In genomic region chr16:57299009-57299718, GRCh38 we compare ENCODE assay signal across 8 cellular contexts. TPM values are rescaled to one million over a fixed set of nuclear protein-coding genes. Genes with fewer than 3 reads are reported as not detected.
A peak's percentile ranks its signal among the peaks of the same experiment; 100 is the strongest.
DNase-seq lines count a peak whose midpoint lies in the region; ATAC-seq and TF ChIP-seq lines count a peak whose summit lies in the region.

No MANE protein-coding gene starts in this region.

- H3K4me3 ChIP-seq in ascending aorta (peak overlapping the region; percentile 50 to 66), kidney epithelial cell (ENCODE audit: low read depth, low read length) (peak overlapping the region; percentile 40), stomach (peak overlapping the region; percentile 35 to 43 (median 42))

- no peaks in the 10 kb centered on the region for H3K36me3 ChIP-seq in ascending aorta
- no peaks in the 10 kb centered on the region for H3K36me3 ChIP-seq in kidney epithelial cell (ENCODE audit: control insufficient read depth, insufficient read depth, low read length)
- no peaks in the 10 kb centered on the region for H3K36me3 ChIP-seq in stomach

- no peak for TF ChIP-seq EP300 in stomach (IDR thresholded peaks at IDR 0.05)

- H3K27ac ChIP-seq in ascending aorta (peak overlapping the region; percentile 94 to 95), stomach (peak overlapping the region; percentile 83 to 93 (median 92))

- DNase-seq in stimulated activated CD8-positive, alpha-beta memory T cell treated with anti-CD3 and anti-CD28 coated beads, Interleukin-12 subunit alpha, Interleukin-12 subunit beta, amount 100 ng/mL, for 4 hours (ENCODE audit: low read depth) = peak; percentile 4
- DNase-seq in stimulated activated CD8-positive, alpha-beta memory T cell treated with anti-CD3 and anti-CD28 coated beads, Interleukin-4, amount 100 ng/mL, for 48 hours = no peak
- DNase-seq in NCI-H1694 (lab: John Stamatoyannopoulos, UW) = peak; percentile 55
- peak in 1 of 2 donors; percentile 90 for DNase-seq in ascending aorta (ENCODE audit: low spot score in 2 of 2)
- peak; percentile 44 for DNase-seq in kidney epithelial cell (ENCODE audit: low read depth)
- peak; percentile 40 for DNase-seq in stomach
- DNase-seq in Ammon's horn (ENCODE audit: low spot score) = no peak

- ATAC-seq in HG02623 (IDR thresholded peaks at IDR 0.05; ENCODE audit: unreplicated experiment) = peak; percentile 10

- intact Hi-C loops in ascending aorta (cut with DNase I) (loop anchor here (5.0 kb wide), 1 partner anchor 112 kb away; the partner anchor contains the start of genes PSME3IP1 and RSPRY1), stomach (cut with DNase I; ENCODE audit: low total_unique reads) (no loop called here)

- WGBS in stomach, 5 donors = 14 to 25% (median 20%) methylated on average over 14 of the region's 14 CpGs

- no peak for TF ChIP-seq POLR2A in stomach (IDR thresholded peaks at IDR 0.05)

- no peaks in the 10 kb centered on the region for H3K9me3 ChIP-seq in ascending aorta
- H3K9me3 ChIP-seq in stomach = no peaks in the 10 kb centered on the region

- peak in 1 of 3 experiments; percentile 32 for TF ChIP-seq CTCF in ascending aorta (IDR thresholded peaks at IDR 0.05)
- no peak for TF ChIP-seq CTCF in kidney epithelial cell (IDR thresholded peaks at IDR 0.05; ENCODE audit: insufficient read depth, low read length, poor library complexity, severe bottlenecking)
- peak in 1 of 7 experiments; percentile 21 for TF ChIP-seq CTCF in stomach (IDR thresholded peaks at IDR 0.05)

- H3K4me1 ChIP-seq in ascending aorta = peaks cover 2 to 8% of the 10 kb centered on the region in 2 donors
- H3K4me1 ChIP-seq in stomach = peaks cover 17 to 39% (median 26%) of the 10 kb centered on the region in 4 donors

- H3K27me3 ChIP-seq in ascending aorta (no peaks in the 10 kb centered on the region), kidney epithelial cell (ENCODE audit: control insufficient read depth, insufficient read depth, low read length) (no peaks in the 10 kb centered on the region), stomach (no peaks in the 10 kb centered on the region)

RNA-seq across cellular contexts. Expression of gene PLLP, which starts 14.7 kb away (rescaled TPM):
- total RNA-seq in ascending aorta (0.21 TPM), kidney epithelial cell (11.9 and 12.6 TPM in 2 replicates), stomach (100 to 1,000 TPM in 2 of 5 donors, 10 to 100 TPM in 3; 27.4 to 190 (median 59.1) TPM)
- polyA plus RNA-seq in stomach = 10 to 100 TPM; 39.0 to 46.6 (median 43.7) TPM

RNA-seq across cellular contexts. Expression of gene ARL2BP, which starts 54.1 kb away (rescaled TPM):
- total RNA-seq in ascending aorta (44.1 TPM), kidney epithelial cell (70.4 and 78.3 TPM in 2 replicates), stomach (10 to 100 TPM; 15.6 to 61.6 (median 46.7) TPM)
- 10 to 100 TPM; 24.0 to 46.6 (median 39.8) TPM for polyA plus RNA-seq in stomach

RNA-seq across cellular contexts. Expression of gene CCL22, which starts 59.4 kb away (rescaled TPM):
- total RNA-seq in ascending aorta = not detected
- not detected in 2 replicates for total RNA-seq in kidney epithelial cell
- under 1 TPM in 1 of 5 donors, not detected in 4; 0.37 TPM for total RNA-seq in stomach
- polyA plus RNA-seq in stomach = under 1 TPM; 0.12 to 0.45 (median 0.15) TPM

Comparison
In these comparisons a context has a peak if more than half of its experiments do, and no peak if none do; other contexts are left out.
1. DNase-seq: peak in stimulated activated CD8-positive, alpha-beta memory T cell treated with anti-CD3 and anti-CD28 coated beads, Interleukin-12 subunit alpha, Interleukin-12 subunit beta, amount 100 ng/mL, for 4 hours (single experiment), NCI-H1694 (single experiment), kidney epithelial cell (single experiment) and stomach (single experiment); none in stimulated activated CD8-positive, alpha-beta memory T cell treated with anti-CD3 and anti-CD28 coated beads, Interleukin-4, amount 100 ng/mL, for 48 hours (single experiment) and Ammon's horn (single experiment).
2. RNA of gene PLLP, which starts 14.7 kb away (total RNA-seq): 27.4 to 190 TPM in stomach and 11.9 to 12.6 TPM in kidney epithelial cell; 0.21 TPM in ascending aorta (single experiment); every median in the first group is over 10 times any median in the second.
3. Peak in every context shown above with its lines, with median percentiles within 50 percentile points of each other: H3K4me3 ChIP-seq.